ENCODE assay signal across 1 cellular context in the genomic region with DNA sequence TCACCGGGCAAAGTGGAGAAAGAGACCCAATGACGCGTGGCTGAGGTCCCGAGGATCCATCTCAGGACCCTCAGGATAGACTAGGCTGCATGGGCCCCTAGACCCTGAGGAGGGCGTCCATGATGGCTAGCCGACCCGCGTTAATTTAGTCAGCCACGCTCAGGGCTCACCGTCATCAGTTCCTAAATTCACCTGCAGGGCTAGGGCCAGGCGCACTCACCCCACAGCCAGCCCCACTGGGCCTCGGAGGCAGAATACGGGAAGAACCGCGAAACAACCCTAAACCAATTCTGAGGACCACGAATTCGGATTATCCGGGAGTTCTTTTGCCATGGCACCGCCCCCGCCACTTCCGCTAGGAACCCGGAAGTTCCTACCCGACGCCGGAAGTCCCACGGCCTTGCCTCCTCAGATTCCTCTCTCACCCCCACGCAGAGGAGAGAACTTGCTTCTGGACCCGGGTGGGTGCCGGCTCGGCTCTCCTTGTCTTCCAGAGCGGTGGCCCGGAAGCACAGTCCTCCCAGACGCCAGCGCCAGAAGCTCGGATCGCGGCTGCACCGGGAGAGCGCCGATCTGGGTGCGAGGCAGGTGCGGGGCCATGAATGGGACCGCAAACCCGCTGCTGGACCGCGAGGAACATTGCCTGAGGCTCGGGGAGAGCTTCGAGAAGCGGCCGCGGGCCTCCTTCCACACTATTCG.
TF ChIP-seq lines count a peak whose summit lies in the region.

A gene (plus strand): TSS at position 417 of the 699 bp plus-strand sequence. CDS start 182 bp downstream, at position 599.
A gene with protein sequence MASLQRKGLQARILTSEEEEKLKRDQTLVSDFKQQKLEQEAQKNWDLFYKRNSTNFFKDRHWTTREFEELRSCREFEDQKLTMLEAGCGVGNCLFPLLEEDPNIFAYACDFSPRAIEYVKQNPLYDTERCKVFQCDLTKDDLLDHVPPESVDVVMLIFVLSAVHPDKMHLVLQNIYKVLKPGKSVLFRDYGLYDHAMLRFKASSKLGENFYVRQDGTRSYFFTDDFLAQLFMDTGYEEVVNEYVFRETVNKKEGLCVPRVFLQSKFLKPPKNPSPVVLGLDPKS (minus strand): TSS at position 363 of the 699 bp plus-strand sequence. CDS start 1,033 bp downstream, outside the sequence.

TF ChIP-seq in HCT116, 20 proteins besides CTCF, POLR2A, EP300 and RAD21 (continued from another document):
- TF ChIP-seq, protein P1, sequence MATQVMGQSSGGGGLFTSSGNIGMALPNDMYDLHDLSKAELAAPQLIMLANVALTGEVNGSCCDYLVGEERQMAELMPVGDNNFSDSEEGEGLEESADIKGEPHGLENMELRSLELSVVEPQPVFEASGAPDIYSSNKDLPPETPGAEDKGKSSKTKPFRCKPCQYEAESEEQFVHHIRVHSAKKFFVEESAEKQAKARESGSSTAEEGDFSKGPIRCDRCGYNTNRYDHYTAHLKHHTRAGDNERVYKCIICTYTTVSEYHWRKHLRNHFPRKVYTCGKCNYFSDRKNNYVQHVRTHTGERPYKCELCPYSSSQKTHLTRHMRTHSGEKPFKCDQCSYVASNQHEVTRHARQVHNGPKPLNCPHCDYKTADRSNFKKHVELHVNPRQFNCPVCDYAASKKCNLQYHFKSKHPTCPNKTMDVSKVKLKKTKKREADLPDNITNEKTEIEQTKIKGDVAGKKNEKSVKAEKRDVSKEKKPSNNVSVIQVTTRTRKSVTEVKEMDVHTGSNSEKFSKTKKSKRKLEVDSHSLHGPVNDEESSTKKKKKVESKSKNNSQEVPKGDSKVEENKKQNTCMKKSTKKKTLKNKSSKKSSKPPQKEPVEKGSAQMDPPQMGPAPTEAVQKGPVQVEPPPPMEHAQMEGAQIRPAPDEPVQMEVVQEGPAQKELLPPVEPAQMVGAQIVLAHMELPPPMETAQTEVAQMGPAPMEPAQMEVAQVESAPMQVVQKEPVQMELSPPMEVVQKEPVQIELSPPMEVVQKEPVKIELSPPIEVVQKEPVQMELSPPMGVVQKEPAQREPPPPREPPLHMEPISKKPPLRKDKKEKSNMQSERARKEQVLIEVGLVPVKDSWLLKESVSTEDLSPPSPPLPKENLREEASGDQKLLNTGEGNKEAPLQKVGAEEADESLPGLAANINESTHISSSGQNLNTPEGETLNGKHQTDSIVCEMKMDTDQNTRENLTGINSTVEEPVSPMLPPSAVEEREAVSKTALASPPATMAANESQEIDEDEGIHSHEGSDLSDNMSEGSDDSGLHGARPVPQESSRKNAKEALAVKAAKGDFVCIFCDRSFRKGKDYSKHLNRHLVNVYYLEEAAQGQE (IDR thresholded peaks at IDR 0.05; ENCODE audit: low read depth): no peak
- TF ChIP-seq POLR2AphosphoS5 (IDR thresholded peaks at IDR 0.05; ENCODE audit: low read depth, low read length): peak; percentile 91
- no peak for TF ChIP-seq JUND (IDR thresholded peaks at IDR 0.05)
- TF ChIP-seq, protein P2, sequence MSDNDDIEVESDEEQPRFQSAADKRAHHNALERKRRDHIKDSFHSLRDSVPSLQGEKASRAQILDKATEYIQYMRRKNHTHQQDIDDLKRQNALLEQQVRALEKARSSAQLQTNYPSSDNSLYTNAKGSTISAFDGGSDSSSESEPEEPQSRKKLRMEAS (IDR thresholded peaks at IDR 0.05): peak; percentile 74
- peak; percentile 88 for TF ChIP-seq SIN3A (IDR thresholded peaks at IDR 0.05; ENCODE audit: low read depth)
- peak; percentile 93 for TF ChIP-seq ELF1 (IDR thresholded peaks at IDR 0.05; ENCODE audit: borderline replicate concordance, low read depth)
- no peak for TF ChIP-seq SRF (IDR thresholded peaks at IDR 0.05; ENCODE audit: low read depth)
- peak; percentile 36; the same call in 1 of the 2 replicates for TF ChIP-seq ZFX (IDR thresholded peaks at IDR 0.05)
TF ChIP-seq in HCT116: peak in this region for 7.
